ENCODE assay signal across 8 cellular contexts in the genomic region with DNA sequence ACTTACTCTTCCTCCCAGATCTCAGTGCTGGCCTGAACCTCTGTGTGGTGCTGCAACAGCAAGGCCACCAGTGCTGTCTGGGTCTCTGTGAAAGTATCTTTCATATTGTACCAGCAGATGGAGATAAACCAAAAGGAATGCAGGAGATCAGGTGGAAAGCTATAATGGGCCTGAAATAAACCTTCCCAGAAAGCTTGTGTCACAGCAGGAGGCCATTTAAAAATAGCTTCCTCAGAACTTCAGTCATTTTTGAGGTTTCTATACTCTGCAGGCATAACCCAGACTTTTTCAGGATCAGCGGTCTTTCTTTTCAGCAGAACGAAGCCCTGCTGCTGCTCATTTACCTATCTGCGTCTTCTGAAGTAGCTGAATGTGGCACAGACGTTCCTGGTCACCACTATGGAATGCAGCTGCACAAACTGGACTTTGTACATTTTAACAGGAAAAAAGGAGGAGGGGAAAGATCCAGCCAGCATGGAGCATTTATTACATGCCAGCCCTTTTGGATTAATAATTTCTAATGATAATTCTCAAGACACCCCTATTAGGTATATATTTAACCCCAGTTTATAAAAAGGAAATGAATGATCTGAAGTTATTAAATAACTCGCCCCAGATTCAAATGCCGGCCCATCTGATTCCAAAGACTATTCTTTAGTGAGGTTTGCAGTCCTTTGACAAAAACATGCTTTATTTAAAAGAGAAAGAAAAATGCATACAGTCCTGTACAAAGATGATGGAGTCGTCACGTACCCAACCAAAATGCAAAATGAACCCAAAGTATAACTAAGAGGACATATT.
DNase-seq lines count a peak whose midpoint lies in the region; ATAC-seq lines count a peak whose summit lies in the region.

No MANE protein-coding gene starts in this region.

- DNase-seq in COR-L47 (lab: John Stamatoyannopoulos, UW) (peak; percentile 58), HT-29 (ENCODE audit: low spot score) (peak; percentile 91), RPMI7951 (ENCODE audit: low read depth) (peak; percentile 73), dermis microvascular lymphatic vessel endothelial cell (ENCODE audit: low read depth in 2 of 2) (peak; percentile 58 to 72), medulla oblongata (ENCODE audit: extremely low spot score) (peak; percentile 81), GOT3 (lab: John Stamatoyannopoulos, UW) (no peak)
- DNase-seq in activated effector memory CD4-positive, alpha-beta T cell treated with anti-CD3 and anti-CD28 coated beads, Interleukin-2, amount 50 U/mL, for 16 hours, result no peak

- peak; percentile 55 for ATAC-seq in GM18861 (IDR thresholded peaks at IDR 0.05; ENCODE audit: unreplicated experiment)

Comparison
In these comparisons a context has a peak if more than half of its experiments do, and no peak if none do; other contexts are left out.
1. DNase-seq: peak in COR-L47 (single experiment), HT-29 (single experiment), RPMI7951 (single experiment), dermis microvascular lymphatic vessel endothelial cell (2 of 2) and medulla oblongata (single experiment); none in activated effector memory CD4-positive, alpha-beta T cell treated with anti-CD3 and anti-CD28 coated beads, Interleukin-2, amount 50 U/mL, for 16 hours (single experiment) and GOT3 (single experiment).